Comparison of ENCODE assay signal across 8 cellular contexts in the genomic region with DNA sequence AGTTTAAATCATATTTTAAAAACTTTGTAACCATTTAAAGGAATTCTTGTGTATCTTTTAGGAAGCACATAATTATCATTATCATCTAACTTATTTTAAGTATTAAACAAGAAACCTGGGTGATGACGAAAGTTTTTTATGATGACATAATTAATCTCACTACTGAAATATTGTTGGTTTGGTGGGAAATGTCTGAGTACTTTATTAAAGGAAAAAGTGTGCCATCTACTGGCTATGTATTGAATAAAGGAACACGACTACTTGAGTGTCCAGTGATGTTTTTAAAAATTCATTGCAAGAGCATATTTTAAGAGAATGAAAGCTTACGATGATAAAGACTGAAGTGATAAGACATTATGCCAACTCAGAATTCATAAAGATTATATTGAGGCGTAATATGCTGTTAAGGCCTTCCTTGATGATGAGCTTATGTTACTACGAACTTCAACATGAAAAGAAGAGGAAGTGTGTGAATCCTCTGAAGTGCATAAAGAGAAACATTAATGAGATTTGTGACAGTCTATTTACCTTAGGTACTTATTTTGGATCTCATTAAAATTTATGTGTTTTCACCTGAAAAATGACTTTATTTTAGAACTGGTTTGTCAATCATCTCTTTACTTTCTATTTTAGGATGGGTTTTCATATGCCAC. TPM values are rescaled to one million over a fixed set of nuclear protein-coding genes. Genes with fewer than 3 reads are reported as not detected.
DNase-seq lines count a peak whose midpoint lies in the region; ATAC-seq, FAIRE-seq and TF ChIP-seq lines count a peak whose summit lies in the region.

No MANE protein-coding gene starts in this region.

- no peaks in the 10 kb centered on the region for H3K27me3 Mint-ChIP-seq in nephron (ENCODE audit: low read depth)

- H3K4me3 Mint-ChIP-seq in nephron, result no peak overlapping the region

- H3K9me1 ChIP-seq in endothelial cell of umbilical vein (replicated peaks; ENCODE audit: control insufficient read depth, extremely low read depth, insufficient read depth, low read length), result no peaks in the 10 kb centered on the region

- H3K4me3 ChIP-seq in DND-41 (ENCODE audit: low read depth in 1 of 2, low read length in 2 of 2) (no peak overlapping the region), endothelial cell of umbilical vein (replicated peaks in 1 of 3; ENCODE audit: insufficient read depth in 1 of 3, low read depth in 1 of 3, low read length in 3 of 3) (no peak overlapping the region)

- H2AFZ ChIP-seq in DND-41 (ENCODE audit: low read depth, low read length) (no peak overlapping the region), endothelial cell of umbilical vein (ENCODE audit: low read depth, low read length) (no peak overlapping the region)

- ATAC-seq in DND-41 (ENCODE audit: insufficient read depth, low read depth) (peak; percentile 72; the same call in 2 of the 3 replicates), GM19438 (IDR thresholded peaks at IDR 0.05; ENCODE audit: low read depth, unreplicated experiment) (peak; percentile 89), HG03520 (IDR thresholded peaks at IDR 0.05; ENCODE audit: unreplicated experiment) (peak; percentile 84)

- H3K9me3 ChIP-seq in DND-41 (ENCODE audit: insufficient read depth, low read length, severe bottlenecking) (no peaks in the 10 kb centered on the region), endothelial cell of umbilical vein (replicated peaks; ENCODE audit: control insufficient read depth, insufficient read depth, low read length) (no peaks in the 10 kb centered on the region)

- H3K4me1 Mint-ChIP-seq in nephron, result no peaks in the 10 kb centered on the region

- no TSS peak for BruUV-seq in endothelial cell of umbilical vein (replicated peaks; lab: Mats Ljungman, UMichigan)

- intact Hi-C loops in endothelial cell of umbilical vein (cut with micrococcal nuclease), result loop anchor here (1.0 to 5.0 kb wide), 4 partner anchors 117 to 660 kb away; a partner anchor contains a TSS

- FAIRE-seq in RCC 7860 (lab: Jason Lieb, UNC) (peak; percentile 87), endothelial cell of umbilical vein (lab: Jason Lieb, UNC) (no peak)

- H3K27ac Mint-ChIP-seq in nephron, result no peak overlapping the region

- no peaks in the 10 kb centered on the region for H3K27me3 ChIP-seq in DND-41 (ENCODE audit: insufficient read depth, low read length, poor library complexity)
- H3K27me3 ChIP-seq in endothelial cell of umbilical vein (ENCODE audit: control insufficient read depth in 2 of 2, insufficient read depth in 2 of 2, low read length in 2 of 2), result no peaks in the 10 kb centered on the region

- H3K4me1 ChIP-seq in DND-41 (ENCODE audit: insufficient read depth, low read length), result no peaks in the 10 kb centered on the region
- no peaks in the 10 kb centered on the region for H3K4me1 ChIP-seq in endothelial cell of umbilical vein (ENCODE audit: control insufficient read depth, extremely low read depth, insufficient read depth, low read length)

- CTCF ChIA-PET in endothelial cell of umbilical vein (lab: Charles Lee), result interaction anchor here (0.6 to 3.4 kb wide), 34 partner anchors 9 to 821 kb away, joined by 3 to 76 read pairs (median 6); a partner anchor contains a TSS

- no peak for DNase-seq in DND-41
- peak; percentile 30 for DNase-seq in RCC 7860 (ENCODE audit: low spot score)
- peak; percentile 73 for DNase-seq in endothelial cell of umbilical vein (ENCODE audit: low read depth, low spot score)
- DNase-seq in NK-92 (lab: John Stamatoyannopoulos, UW; ENCODE audit: unreplicated experiment), result no peak
- no peak for DNase-seq in ecto neural progenitor cell (ENCODE audit: low spot score)

- dilution Hi-C loops in endothelial cell of umbilical vein (cut with MboI; ENCODE audit: extremely low pct_ligation_motif_present, low sequenced_read_pairs), result no loop called here

- H3K79me2 ChIP-seq in DND-41 (ENCODE audit: insufficient read depth, low read length) (peaks cover 7% of the 10 kb centered on the region; the same call in 1 of the 2 replicates), endothelial cell of umbilical vein (ENCODE audit: control insufficient read depth, insufficient read depth, low read length) (no peaks in the 10 kb centered on the region)

- TF ChIP-seq CTCF in DND-41 (IDR thresholded peaks at IDR 0.05; ENCODE audit: borderline replicate concordance, extremely low read depth, low read length, poor library complexity, severe bottlenecking) (peak; percentile 65), endothelial cell of umbilical vein (IDR thresholded peaks at IDR 0.05; ENCODE audit: extremely low read depth in 1 of 2, insufficient read depth in 1 of 2, low read depth in 1 of 2, low read length in 2 of 2) (peak; percentile 19 to 33), nephron (IDR thresholded peaks at IDR 0.05; ENCODE audit: unreplicated experiment in 3 of 3) (peak; percentile 52 to 67 (median 55))

- H3K36me3 ChIP-seq in DND-41 (ENCODE audit: insufficient read depth, low read length) (peaks cover 25% of the 10 kb centered on the region), endothelial cell of umbilical vein (ENCODE audit: control insufficient read depth in 2 of 2, extremely low read depth in 1 of 2, insufficient read depth in 2 of 2, low read length in 2 of 2) (peaks cover 0 to 2% of the 10 kb centered on the region in 2 experiments)

- H4K20me1 ChIP-seq in DND-41 (ENCODE audit: insufficient read depth, low read length) (no peaks in the 10 kb centered on the region), endothelial cell of umbilical vein (replicated peaks; ENCODE audit: control insufficient read depth, extremely low read depth, insufficient read depth, low read length) (no peaks in the 10 kb centered on the region)

- H3K36me3 Mint-ChIP-seq in nephron (ENCODE audit: low read depth), result peaks cover 30% of the 10 kb centered on the region

- H3K4me2 ChIP-seq in DND-41 (ENCODE audit: insufficient read depth, low read length), result no peak overlapping the region
- H3K4me2 ChIP-seq in endothelial cell of umbilical vein (ENCODE audit: insufficient read depth, low read length), result no peak overlapping the region

- no peaks in the 10 kb centered on the region for H3K9me3 Mint-ChIP-seq in nephron

- no peak for TF ChIP-seq POLR2A in endothelial cell of umbilical vein (IDR thresholded peaks at IDR 0.05; ENCODE audit: low read depth, low read length)

- H3K9ac ChIP-seq in DND-41 (ENCODE audit: low read depth, low read length), result no peak overlapping the region
- H3K9ac ChIP-seq in endothelial cell of umbilical vein (replicated peaks; ENCODE audit: extremely low read depth, insufficient read depth, low read length), result no peak overlapping the region

- no peak overlapping the region for H3K27ac ChIP-seq in DND-41 (ENCODE audit: low read length)
- no peak overlapping the region for H3K27ac ChIP-seq in endothelial cell of umbilical vein (ENCODE audit: insufficient read depth, low read depth, low read length)

- POLR2A ChIA-PET in endothelial cell of umbilical vein (lab: Charles Lee), result interaction anchor here (0.5 to 1.0 kb wide), 2 partner anchors 25 to 184 kb away, joined by 3 read pairs; a partner anchor contains a TSS

TF ChIP-seq in endothelial cell of umbilical vein, 7 proteins besides CTCF, POLR2A, EP300 and RAD21:
- peak; percentile 13 for TF ChIP-seq JUN (IDR thresholded peaks at IDR 0.05; ENCODE audit: borderline replicate concordance, insufficient read depth, insufficient read length, low read depth)
- no peak for TF ChIP-seq MYC (IDR thresholded peaks at IDR 0.05; ENCODE audit: low read depth, low read length)

RNA-seq across cellular contexts. Expression of a gene that starts 12.0 kb away (rescaled TPM):
- 10.7 and 11.3 TPM in 2 replicates for total RNA-seq in endothelial cell of umbilical vein
- polyA plus RNA-seq in endothelial cell of umbilical vein, result 4.0 and 5.1 TPM in 2 replicates
- polyA plus RNA-seq in endothelial cell of umbilical vein (2011; cell fraction: cytosol; rRNA removed), result 5.6 and 5.8 TPM in 2 replicates
- 30.8 and 46.7 TPM in 2 replicates for polyA plus RNA-seq in endothelial cell of umbilical vein (2011; cell fraction: nucleus; rRNA removed)
- 7.0 and 7.9 TPM in 2 replicates for polyA plus RNA-seq in endothelial cell of umbilical vein (2012)
- 9.7 and 16.8 TPM in 2 replicates for polyA minus RNA-seq in endothelial cell of umbilical vein
- polyA minus RNA-seq in endothelial cell of umbilical vein (2011; cell fraction: cytosol; rRNA and poly(A)+ RNA removed), result 9.0 TPM
- polyA minus RNA-seq in endothelial cell of umbilical vein (2011; cell fraction: nucleus; rRNA and poly(A)+ RNA removed), result 36.0 and 52.9 TPM in 2 replicates

RNA-seq across cellular contexts. Expression of a gene that starts 17.8 kb away (rescaled TPM):
- 8.4 and 9.7 TPM in 2 replicates for total RNA-seq in endothelial cell of umbilical vein
- polyA plus RNA-seq in endothelial cell of umbilical vein, result 1.1 and 1.8 TPM in 2 replicates
- polyA plus RNA-seq in endothelial cell of umbilical vein (2011; cell fraction: cytosol; rRNA removed), result 1.9 and 2.1 TPM in 2 replicates
- 0.66 and 1.0 TPM in 2 replicates for polyA plus RNA-seq in endothelial cell of umbilical vein (2011; cell fraction: nucleus; rRNA removed)
- 9.3 TPM in 2 replicates for polyA plus RNA-seq in endothelial cell of umbilical vein (2012)
- 1.2 and 1.9 TPM in 2 replicates for polyA minus RNA-seq in endothelial cell of umbilical vein
- 5.6 TPM for polyA minus RNA-seq in endothelial cell of umbilical vein (2011; cell fraction: cytosol; rRNA and poly(A)+ RNA removed)
- polyA minus RNA-seq in endothelial cell of umbilical vein (2011; cell fraction: nucleus; rRNA and poly(A)+ RNA removed), result 1.7 TPM in 2 replicates

Comparison
In these comparisons a context has a peak if more than half of its experiments do, and no peak if none do; other contexts are left out.
1. DNase-seq: peak in RCC 7860 (single experiment) and endothelial cell of umbilical vein (single experiment); none in DND-41 (single experiment), NK-92 (single experiment) and ecto neural progenitor cell (single experiment).
2. Peak in every context shown above with its lines, with median percentiles within 50 percentile points of each other: ATAC-seq and CTCF ChIP-seq.